ENCODE assay signal across 19 cellular contexts in genomic region chr3:188955919-188956318, GRCh38.
DNase-seq lines count a peak whose midpoint lies in the region; ATAC-seq, FAIRE-seq and TF ChIP-seq lines count a peak whose summit lies in the region.
"Had no signal": no experiment of that assay in that cellular context is flagged by ENCODE, and none has a peak within 500 bp of the region (broad histone marks: within the 10 kb centered on the region; RNA-seq: fewer than 3 reads in every experiment).

No MANE protein-coding gene starts in this region.

- 100% methylated on average over 1 of the region's 4 CpGs; no CpG with 5 or more reads in 1 of the 2 experiments for WGBS in IMR-90 (ENCODE audit: extremely low coverage in 2 of 2, insufficient read length in 1 of 2), 2 experiments
- 79% methylated on average over 4 of the region's 4 CpGs; no CpG with 5 or more reads in 1 of the 2 experiments for WGBS in H1 (ENCODE audit: extremely low coverage in 1 of 2, insufficient coverage in 1 of 2, insufficient read length in 1 of 2, insufficient replicate concordance in 2 of 2, low coverage in 1 of 2, low lambda C conversion rate in 2 of 2, missing lambda C conversion rate in 1 of 2), 2 experiments

- H2BK120ac ChIP-seq in IMR-90 (ENCODE audit: low read depth, low read length) (peak overlapping the region; percentile 82), H1 (replicated peaks; ENCODE audit: low read depth, low read length) (no peak overlapping the region)

- no peaks in the 10 kb centered on the region for H3K27me3 ChIP-seq in IMR-90 (ENCODE audit: control insufficient read depth, insufficient read depth, low read length)
- H3K27me3 ChIP-seq in H1 (replicated peaks in 1 of 4; ENCODE audit: control insufficient read depth in 3 of 4, extremely low read depth in 1 of 4, insufficient read depth in 3 of 4, low read length in 3 of 4): no peaks in the 10 kb centered on the region
- no peaks in the 10 kb centered on the region for H3K27me3 ChIP-seq in skeletal muscle satellite cell (ENCODE audit: control insufficient read depth, insufficient read depth, low read length)
- H3K27me3 ChIP-seq: MG63, ovary had no signal

- intact Hi-C loops in IMR-90 (cut with micrococcal nuclease) (loop anchor here (1.0 to 10.0 kb wide), 5 partner anchors 192 to 801 kb away; partner anchors contain the start of gene LPP), CD14-positive monocyte (cut with micrococcal nuclease) (loop anchor here in 1 of 2 donors (5.0 to 10.0 kb wide), 2 partner anchors 251 to 1214 kb away; no protein-coding TSS in a partner anchor)

- H3K4ac ChIP-seq in IMR-90 (ENCODE audit: low read depth, low read length): peak overlapping the region; percentile 67
- H3K4ac ChIP-seq in H1 (replicated peaks; ENCODE audit: insufficient read length, low read depth, low read length): no peak overlapping the region

- BruUV-seq in IMR-90 (replicated peaks; lab: Mats Ljungman, UMichigan): no TSS peak

- H2BK15ac ChIP-seq in IMR-90 (ENCODE audit: low read depth, low read length): peak overlapping the region; percentile 27; the same call in 2 of the 3 replicates
- H2BK15ac ChIP-seq in H1 (ENCODE audit: low read length): no peak overlapping the region

- in situ Hi-C loops in IMR-90 (cut with MboI; ENCODE audit: low sequenced_read_pairs): loop anchor here (10.0 to 25.0 kb wide), 4 partner anchors 451 to 919 kb away; no protein-coding TSS in a partner anchor

- H2AK9ac ChIP-seq in IMR-90 (replicated peaks; ENCODE audit: low read depth, low read length, poor library complexity): no peak overlapping the region

- H3K18ac ChIP-seq in IMR-90 (ENCODE audit: low read depth, low read length) (peak overlapping the region; percentile 97), H1 (ENCODE audit: extremely low read depth, low read length) (no peak overlapping the region)

- H3K23me2 ChIP-seq in H1 (ENCODE audit: low read depth, low read length): no peaks in the 10 kb centered on the region

- H4K8ac ChIP-seq in IMR-90 (ENCODE audit: low read depth in 2 of 2, low read length in 2 of 2) (peak overlapping the region in 1 of 2 experiments; percentile 52; a peak in 1 of 4 replicates), H1 (ENCODE audit: extremely low read depth, insufficient read depth, low read length) (no peak overlapping the region)

- no peak overlapping the region for H3K4me3 ChIP-seq in IMR-90 (ENCODE audit: insufficient read depth, low read depth, low read length)
- no peak overlapping the region for H3K4me3 ChIP-seq in H1 (ENCODE audit: extremely low read depth in 1 of 4, insufficient read depth in 2 of 4, low read depth in 3 of 4, low read length in 4 of 4)
- no peak overlapping the region for H3K4me3 ChIP-seq in skeletal muscle satellite cell (ENCODE audit: low read length)
- H3K4me3 ChIP-seq: lung, MG63, ovary had no signal

- H2AFZ ChIP-seq in IMR-90 (replicated peaks; ENCODE audit: low read length, poor library complexity): no peak overlapping the region
- H2AFZ ChIP-seq in H1 (ENCODE audit: low read length): peak overlapping the region; percentile 8; the same call in 1 of the 2 replicates

- POLR2A ChIA-PET in IMR-90 (lab: Charles Lee; ENCODE audit: unreplicated experiment): no interaction called here
- POLR2A ChIA-PET in H1 (lab: Charles Lee; ENCODE audit: partially characterized antibody): interaction anchor here (3.6 kb wide), 1 partner anchor 1216 kb away, joined by 15 read pairs; no protein-coding TSS in a partner anchor

- no peak for TF ChIP-seq RAD21 in IMR-90 (IDR thresholded peaks at IDR 0.05; ENCODE audit: low read length)
- no peak for TF ChIP-seq RAD21 in H1 (IDR thresholded peaks at IDR 0.05 in 1 of 2, conservative IDR thresholded peaks at IDR 0.05 in 1 of 2; ENCODE audit: low read depth in 2 of 2, low read length in 2 of 2)

- TF ChIP-seq POLR2A in IMR-90 (IDR thresholded peaks at IDR 0.05; ENCODE audit: low read depth, low read length): no peak
- no peak for TF ChIP-seq POLR2A in H1 (IDR thresholded peaks at IDR 0.05; ENCODE audit: control extremely low read depth in 1 of 2, low read depth in 2 of 2, low read length in 2 of 2)

- H3K27ac Mint-ChIP-seq in CD14-positive monocyte: no peak overlapping the region
- H3K27ac Mint-ChIP-seq: activated CD4-positive, alpha-beta T cell treated with anti-CD3 and anti-CD28 coated beads, Interleukin-2, amount 10 ng/mL, durations not matched to agents 7 days and 5 days; CD8-positive, alpha-beta T cell; effector memory CD8-positive, alpha-beta T cell; naive B cell had no signal

- H3K79me1 ChIP-seq in IMR-90 (ENCODE audit: low read depth in 1 of 2, low read length in 2 of 2) (peaks cover 4 to 14% of the 10 kb centered on the region in 2 experiments; a peak in 3 of 4 replicates), H1 (ENCODE audit: low read depth, low read length) (no peaks in the 10 kb centered on the region)

- H3K27me3 Mint-ChIP-seq in CD14-positive monocyte (ENCODE audit: low read depth in 3 of 3): no peaks in the 10 kb centered on the region
- H3K27me3 Mint-ChIP-seq: activated CD4-positive, alpha-beta T cell treated with anti-CD3 and anti-CD28 coated beads, Interleukin-2, amount 10 ng/mL, durations not matched to agents 7 days and 5 days; effector memory CD8-positive, alpha-beta T cell; naive B cell had no signal

- DNase-seq in IMR-90 (peak; percentile 78), H1 (ENCODE audit: low read depth in 1 of 2, low spot score in 2 of 2) (no peak), iris pigment epithelial cell (ENCODE audit: low read depth) (peak; percentile 54), CD14-positive monocyte (ENCODE audit: low spot score) (no peak), NCI-H2029 treated with DMSO at 0.1 percent for 48 hours (lab: John Stamatoyannopoulos, UW) (no peak)
- DNase-seq: activated CD4-positive, alpha-beta T cell treated with anti-CD3 and anti-CD28 coated beads, Interleukin-2, amount 10 ng/mL, durations not matched to agents 7 days and 5 days; activated CD8-positive, alpha-beta memory T cell treated with anti-CD3 and anti-CD28 coated beads, Interleukin-2, amount 50 U/mL, for 48 hours; amygdala; CD8-positive, alpha-beta T cell; cerebellar nuclear complex; effector memory CD8-positive, alpha-beta T cell; MG63; naive B cell; NCI-H187; ovary had no signal

- H3K23ac ChIP-seq in IMR-90 (ENCODE audit: low read depth, low read length) (peak overlapping the region; percentile 54), H1 (ENCODE audit: insufficient read length) (no peak overlapping the region)

- no peak overlapping the region for H4K91ac ChIP-seq in IMR-90 (ENCODE audit: insufficient read depth, low read depth, low read length)
- no peak overlapping the region for H4K91ac ChIP-seq in H1 (replicated peaks; ENCODE audit: insufficient read length, low read length)

- H3K4me1 ChIP-seq in IMR-90 (ENCODE audit: control insufficient read depth, insufficient read depth, low read length) (peaks cover 10% of the 10 kb centered on the region), H1 (replicated peaks in 1 of 4; ENCODE audit: control insufficient read depth in 3 of 4, insufficient read depth in 4 of 4, low read length in 3 of 4) (no peaks in the 10 kb centered on the region), skeletal muscle satellite cell (ENCODE audit: control insufficient read depth, insufficient read depth, low read length) (peaks cover 18% of the 10 kb centered on the region)

- H3K9ac ChIP-seq in IMR-90 (ENCODE audit: low read depth, low read length) (0 out of 2 replicates have a peak overlapping the region, but pooled peaks have one; percentile 33), H1 (replicated peaks in 1 of 4; ENCODE audit: extremely low read depth in 1 of 4, low read depth in 3 of 4, low read length in 3 of 4) (no peak overlapping the region), skeletal muscle satellite cell (ENCODE audit: low read depth, low read length) (no peak overlapping the region)

- H3K36me3 ChIP-seq in IMR-90 (ENCODE audit: control insufficient read depth, insufficient read depth, low read length): no peaks in the 10 kb centered on the region
- H3K36me3 ChIP-seq in H1 (ENCODE audit: control insufficient read depth in 2 of 4, insufficient read depth in 4 of 4, low read length in 3 of 4): no peaks in the 10 kb centered on the region
- H3K36me3 ChIP-seq in skeletal muscle satellite cell (ENCODE audit: insufficient read depth, low read length): no peaks in the 10 kb centered on the region
- H3K36me3 ChIP-seq: MG63, ovary had no signal

- H3K36me3 Mint-ChIP-seq in CD14-positive monocyte: peaks cover 4% of the 10 kb centered on the region in 2 donors
- H3K36me3 Mint-ChIP-seq: CD8-positive, alpha-beta T cell; naive B cell had no signal

- no peaks in the 10 kb centered on the region for H3K79me2 ChIP-seq in H1 (ENCODE audit: control insufficient read depth in 1 of 2, insufficient read depth in 2 of 2, low read length in 2 of 2)

- H3K9me3 ChIP-seq in IMR-90 (ENCODE audit: control insufficient read depth, insufficient read depth, low read length): no peaks in the 10 kb centered on the region
- no peaks in the 10 kb centered on the region for H3K9me3 ChIP-seq in H1 (ENCODE audit: insufficient read depth in 2 of 2, low read depth in 1 of 2, low read length in 1 of 2)
- no peaks in the 10 kb centered on the region for H3K9me3 ChIP-seq in skeletal muscle satellite cell (replicated peaks; ENCODE audit: low read length)
- H3K9me3 ChIP-seq: MG63, ovary had no signal

- H3K4me1 Mint-ChIP-seq in CD14-positive monocyte: peaks cover 35% of the 10 kb centered on the region

- TF ChIP-seq CTCF in IMR-90 (conservative IDR thresholded peaks at IDR 0.05; ENCODE audit: low read depth, low read length) (no peak), H1 (IDR thresholded peaks at IDR 0.05; ENCODE audit: control extremely low read depth in 1 of 3, insufficient read depth in 1 of 3, low read depth in 1 of 3, low read length in 3 of 3) (no peak), CD14-positive monocyte (IDR thresholded peaks at IDR 0.05) (no peak)

- H2AK5ac ChIP-seq in IMR-90 (ENCODE audit: low read depth, low read length) (peak overlapping the region; percentile 63; the same call in 1 of the 2 replicates), H1 (ENCODE audit: low read depth, low read length) (no peak overlapping the region)

- H4K5ac ChIP-seq in IMR-90 (ENCODE audit: low read depth, low read length) (peak overlapping the region; percentile 79; the same call in 1 of the 2 replicates), H1 (ENCODE audit: insufficient read length, low read depth, low read length) (no peak overlapping the region)

- no peak for FAIRE-seq in H1 (lab: Jason Lieb, UNC)

- peaks cover 13% of the 10 kb centered on the region for H3K9me1 ChIP-seq in IMR-90 (ENCODE audit: insufficient read depth, low read length)

- H3K9me3 Mint-ChIP-seq in CD14-positive monocyte: no peaks in the 10 kb centered on the region
- H3K9me3 Mint-ChIP-seq: activated CD4-positive, alpha-beta T cell treated with anti-CD3 and anti-CD28 coated beads, Interleukin-2, amount 10 ng/mL, durations not matched to agents 7 days and 5 days; CD8-positive, alpha-beta T cell; effector memory CD8-positive, alpha-beta T cell; naive B cell had no signal

- H3K4me3 Mint-ChIP-seq in CD14-positive monocyte: no peak overlapping the region
- H3K4me3 Mint-ChIP-seq: activated CD4-positive, alpha-beta T cell treated with anti-CD3 and anti-CD28 coated beads, Interleukin-2, amount 10 ng/mL, durations not matched to agents 7 days and 5 days; CD8-positive, alpha-beta T cell; effector memory CD8-positive, alpha-beta T cell; naive B cell had no signal

- H2BK5ac ChIP-seq in IMR-90 (ENCODE audit: low read depth, low read length, poor library complexity, severe bottlenecking) (peak overlapping the region; percentile 34), H1 (ENCODE audit: low read depth, low read length) (no peak overlapping the region)

- CTCF ChIA-PET in IMR-90 (lab: Yijun Ruan, JAX) (interaction anchor here (0.6 to 8.2 kb wide), 10 partner anchors 12 to 1665 kb away, joined by 3 to 96 read pairs (median 4); no protein-coding TSS in a partner anchor), H1 (lab: Charles Lee; ENCODE audit: partially characterized antibody) (interaction anchor here (0.6 to 6.9 kb wide), 32 partner anchors 11 to 1237 kb away, joined by 3 to 107 read pairs (median 4); partner anchors contain the start of gene BCL6)

- H3K4me2 ChIP-seq in IMR-90 (ENCODE audit: low read depth, low read length) (peak overlapping the region; percentile 92), H1 (ENCODE audit: insufficient read depth in 1 of 2, low read depth in 2 of 2, low read length in 2 of 2) (no peak overlapping the region), skeletal muscle satellite cell (ENCODE audit: low read length) (peak overlapping the region; percentile 20)

- TF ChIP-seq EP300 in H1 (IDR thresholded peaks at IDR 0.05; ENCODE audit: borderline replicate concordance in 1 of 2, low read depth in 2 of 2, low read length in 2 of 2): no peak

- H4K20me1 ChIP-seq in IMR-90 (ENCODE audit: insufficient read depth, low read length) (no peaks in the 10 kb centered on the region), H1 (replicated peaks in 1 of 2; ENCODE audit: control insufficient read depth in 1 of 2, insufficient read depth in 2 of 2, low read length in 2 of 2) (no peaks in the 10 kb centered on the region)

- dilution Hi-C loops in IMR-90 (cut with HindIII; ENCODE audit: low sequenced_read_pairs, unreplicated experiment): loop anchor here (10.0 kb wide), 1 partner anchor 1211 kb away; the partner anchor contains the start of gene BCL6

- peak overlapping the region; percentile 53 for H2BK20ac ChIP-seq in IMR-90 (ENCODE audit: low read depth, low read length)
- H2BK20ac ChIP-seq in H1 (ENCODE audit: low read length): no peak overlapping the region

- peak overlapping the region; percentile 81; the same call in 1 of the 2 replicates for H3K27ac ChIP-seq in IMR-90 (ENCODE audit: insufficient read depth, low read length)
- H3K27ac ChIP-seq in H1 (ENCODE audit: low read depth, low read length): no peak overlapping the region

- no peak overlapping the region; the same call in 1 of the 2 replicates for H2BK12ac ChIP-seq in H1 (ENCODE audit: low read depth, low read length)

- no peak overlapping the region for H3K56ac ChIP-seq in IMR-90 (ENCODE audit: extremely low read depth, insufficient read depth, low read length)
- H3K56ac ChIP-seq in H1 (replicated peaks; ENCODE audit: insufficient read length, low read depth, low read length): no peak overlapping the region

- ATAC-seq in IMR-90 (ENCODE audit: low read depth) (peak; percentile 68), HG02852 (IDR thresholded peaks at IDR 0.05; ENCODE audit: unreplicated experiment) (no peak), HG03097 (IDR thresholded peaks at IDR 0.05; ENCODE audit: low FRiP score, unreplicated experiment) (no peak)
- ATAC-seq: CD8-positive, alpha-beta T cell; effector memory CD8-positive, alpha-beta T cell had no signal

- peak overlapping the region; percentile 88 for H3K14ac ChIP-seq in IMR-90 (replicated peaks; ENCODE audit: low read depth, low read length)
- H3K14ac ChIP-seq in H1 (ENCODE audit: insufficient read length): no peak overlapping the region

Comparison
In these comparisons a context has a peak if more than half of its experiments do, and no peak if none do; other contexts are left out.
1. DNase-seq: peak in IMR-90 (single experiment) and iris pigment epithelial cell (single experiment); none in H1 (0 of 2), CD14-positive monocyte (single experiment) and NCI-H2029 treated with DMSO at 0.1 percent for 48 hours (single experiment).
2. H3K4me2 ChIP-seq: peak in IMR-90 (single experiment) and skeletal muscle satellite cell (single experiment); none in H1 (0 of 2).